Comparison of ENCODE assay signal across 1 cellular context in the genomic region with DNA sequence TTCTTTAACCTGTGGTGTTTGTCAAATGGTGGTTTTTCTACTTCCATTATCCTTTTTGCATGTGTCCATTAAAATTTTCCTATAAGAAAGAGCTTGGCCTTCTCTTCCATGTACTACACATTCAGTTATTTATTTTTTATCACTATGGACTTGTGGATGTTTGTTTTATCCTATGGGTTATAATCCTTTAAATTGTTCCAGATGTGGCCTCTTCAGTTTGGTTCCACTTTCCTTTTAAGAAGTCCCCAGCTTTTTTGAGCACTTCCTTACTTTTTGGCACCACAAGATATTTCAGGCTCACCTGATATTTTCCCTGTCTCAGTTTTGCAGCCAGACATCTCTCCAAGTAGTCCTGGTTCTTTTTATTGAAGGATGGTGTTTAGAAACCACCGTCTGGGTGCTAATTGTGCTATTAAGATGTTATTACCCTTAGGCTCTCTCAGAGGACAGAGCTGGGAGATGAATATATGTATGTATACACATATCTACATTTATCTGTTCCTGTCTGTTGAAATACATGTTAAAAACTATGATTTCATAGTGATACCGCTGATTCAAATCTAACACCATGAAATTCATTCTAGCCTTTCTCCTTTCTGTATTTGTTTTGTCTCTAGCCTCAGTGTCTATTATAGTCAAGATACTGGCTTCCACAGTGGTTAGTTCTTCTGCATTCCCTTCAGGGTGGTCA.
TF ChIP-seq lines count a peak whose summit lies in the region.

No MANE protein-coding gene starts in this region.

TF ChIP-seq in GM12878, 131 proteins besides CTCF, POLR2A, EP300 and RAD21 (continued from another document):
- no peak for TF ChIP-seq SMAD5 (IDR thresholded peaks at IDR 0.05; ENCODE audit: low read depth)
- peak; percentile 47; the same call in 1 of the 2 replicates for TF ChIP-seq SPI1 (IDR thresholded peaks at IDR 0.05; ENCODE audit: borderline replicate concordance, insufficient read depth, low read depth, low read length)
- TF ChIP-seq SMAD1 (IDR thresholded peaks at IDR 0.05; ENCODE audit: low read depth, partially characterized antibody) = no peak
- TF ChIP-seq FOXM1 (IDR thresholded peaks at IDR 0.05; ENCODE audit: low read depth, low read length) = peak; percentile 95
- TF ChIP-seq, protein P1, sequence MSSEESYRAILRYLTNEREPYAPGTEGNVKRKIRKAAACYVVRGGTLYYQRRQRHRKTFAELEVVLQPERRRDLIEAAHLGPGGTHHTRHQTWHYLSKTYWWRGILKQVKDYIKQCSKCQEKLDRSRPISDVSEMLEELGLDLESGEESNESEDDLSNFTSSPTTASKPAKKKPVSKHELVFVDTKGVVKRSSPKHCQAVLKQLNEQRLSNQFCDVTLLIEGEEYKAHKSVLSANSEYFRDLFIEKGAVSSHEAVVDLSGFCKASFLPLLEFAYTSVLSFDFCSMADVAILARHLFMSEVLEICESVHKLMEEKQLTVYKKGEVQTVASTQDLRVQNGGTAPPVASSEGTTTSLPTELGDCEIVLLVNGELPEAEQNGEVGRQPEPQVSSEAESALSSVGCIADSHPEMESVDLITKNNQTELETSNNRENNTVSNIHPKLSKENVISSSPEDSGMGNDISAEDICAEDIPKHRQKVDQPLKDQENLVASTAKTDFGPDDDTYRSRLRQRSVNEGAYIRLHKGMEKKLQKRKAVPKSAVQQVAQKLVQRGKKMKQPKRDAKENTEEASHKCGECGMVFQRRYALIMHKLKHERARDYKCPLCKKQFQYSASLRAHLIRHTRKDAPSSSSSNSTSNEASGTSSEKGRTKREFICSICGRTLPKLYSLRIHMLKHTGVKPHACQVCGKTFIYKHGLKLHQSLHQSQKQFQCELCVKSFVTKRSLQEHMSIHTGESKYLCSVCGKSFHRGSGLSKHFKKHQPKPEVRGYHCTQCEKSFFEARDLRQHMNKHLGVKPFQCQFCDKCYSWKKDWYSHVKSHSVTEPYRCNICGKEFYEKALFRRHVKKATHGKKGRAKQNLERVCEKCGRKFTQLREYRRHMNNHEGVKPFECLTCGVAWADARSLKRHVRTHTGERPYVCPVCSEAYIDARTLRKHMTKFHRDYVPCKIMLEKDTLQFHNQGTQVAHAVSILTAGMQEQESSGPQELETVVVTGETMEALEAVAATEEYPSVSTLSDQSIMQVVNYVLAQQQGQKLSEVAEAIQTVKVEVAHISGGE (CRISPR knock-in tag; IDR thresholded peaks at IDR 0.05) = no peak
